ENCODE assay signal across 19 cellular contexts in genomic region chr1:17672226-17672625, GRCh38.
"Had no signal": no experiment of that assay in that cellular context is flagged by ENCODE, and none has a peak within 500 bp of the region (broad histone marks: within the 10 kb centered on the region; RNA-seq: fewer than 3 reads in every experiment).

No MANE protein-coding gene starts in this region.

- H3K4me1 ChIP-seq: colonic mucosa, pancreas, upper lobe of right lung had no signal

- H3K27me3 ChIP-seq: cardiac muscle cell, colonic mucosa, gastroesophageal sphincter, hepatocyte, pancreas, upper lobe of right lung had no signal

- H3K9me3 Mint-ChIP-seq: activated naive CD8-positive, alpha-beta T cell treated with anti-CD3 and anti-CD28 coated beads, Interleukin-2, amount 50 U/mL, for 24 hours; nephron progenitor cell; stimulated activated naive CD8-positive, alpha-beta T cell treated with anti-CD3 and anti-CD28 coated beads, Interleukin-15, Interleukin-2, amounts not matched to agents 100 ng/mL and 50 ng/mL, for 24 hours had no signal

- ATAC-seq: activated naive CD8-positive, alpha-beta T cell treated with anti-CD3 and anti-CD28 coated beads, Interleukin-2, amount 50 U/mL, for 24 hours; gastroesophageal sphincter; pancreas; upper lobe of right lung had no signal

- H3K4me3 ChIP-seq: cardiac muscle cell, colonic mucosa, gastroesophageal sphincter, hepatocyte, left ventricle myocardium inferior, pancreas, upper lobe of right lung had no signal

- DNase-seq: activated CD4-positive, alpha-beta T cell treated with anti-CD3 and anti-CD28 coated beads for 4 hours; activated naive CD4-positive, alpha-beta T cell treated with Interleukin-2 at 50 U/mL for 16 hours; activated naive CD8-positive, alpha-beta T cell treated with anti-CD3 and anti-CD28 coated beads, Interleukin-2, amount 50 U/mL, for 24 hours; colonic mucosa; effector memory CD4-positive, alpha-beta T cell; kidney; left ventricle myocardium inferior; mesenchymal stem cell; pancreas; stimulated activated CD4-positive, alpha-beta T cell treated with anti-CD3 and anti-CD28 coated beads, Interleukin-4, amount 100 ng/mL, for 1 hour; stimulated activated CD8-positive, alpha-beta memory T cell treated with anti-CD3 and anti-CD28 coated beads, Interleukin-4, amount 100 ng/mL, for 48 hours; T1000; upper lobe of right lung had no signal

- H3K4me3 Mint-ChIP-seq: activated naive CD8-positive, alpha-beta T cell treated with anti-CD3 and anti-CD28 coated beads, Interleukin-2, amount 50 U/mL, for 24 hours; nephron progenitor cell; stimulated activated naive CD8-positive, alpha-beta T cell treated with anti-CD3 and anti-CD28 coated beads, Interleukin-15, Interleukin-2, amounts not matched to agents 100 ng/mL and 50 ng/mL, for 24 hours had no signal

- H3K27ac ChIP-seq: cardiac muscle cell, colonic mucosa, epithelial cell of prostate, hepatocyte, pancreas, upper lobe of right lung had no signal

- H3K27ac Mint-ChIP-seq: activated naive CD8-positive, alpha-beta T cell treated with anti-CD3 and anti-CD28 coated beads, Interleukin-2, amount 50 U/mL, for 24 hours; nephron progenitor cell; stimulated activated naive CD8-positive, alpha-beta T cell treated with anti-CD3 and anti-CD28 coated beads, Interleukin-15, Interleukin-2, amounts not matched to agents 100 ng/mL and 50 ng/mL, for 24 hours had no signal

- H3K27me3 Mint-ChIP-seq: activated naive CD8-positive, alpha-beta T cell treated with anti-CD3 and anti-CD28 coated beads, Interleukin-2, amount 50 U/mL, for 24 hours; stimulated activated naive CD8-positive, alpha-beta T cell treated with anti-CD3 and anti-CD28 coated beads, Interleukin-15, Interleukin-2, amounts not matched to agents 100 ng/mL and 50 ng/mL, for 24 hours had no signal

- H3K36me3 ChIP-seq: colonic mucosa had no signal

- H3K9me3 ChIP-seq: colonic mucosa, gastroesophageal sphincter, left ventricle myocardium inferior, pancreas, upper lobe of right lung had no signal

- H3K4me1 Mint-ChIP-seq: activated naive CD8-positive, alpha-beta T cell treated with anti-CD3 and anti-CD28 coated beads, Interleukin-2, amount 50 U/mL, for 24 hours had no signal
